ENCODE assay signal across 15 cellular contexts in genomic region chr13:113784645-113785024, GRCh38.
"Had no signal": no experiment of that assay in that cellular context is flagged by ENCODE, and none has a peak within 500 bp of the region (broad histone marks: within the 10 kb centered on the region; RNA-seq: fewer than 3 reads in every experiment).

No MANE protein-coding gene starts in this region.

- H2AFZ ChIP-seq: neural progenitor cell had no signal

- H3K9ac ChIP-seq: neural progenitor cell had no signal

- FAIRE-seq: pancreas had no signal

- H3K27ac ChIP-seq: gastroesophageal sphincter, heart right ventricle, lower lobe of right lung, neural progenitor cell, pancreas, sigmoid colon had no signal

- ATAC-seq: effector memory CD8-positive, alpha-beta T cell; gastroesophageal sphincter; heart right ventricle; left cardiac atrium; lower lobe of right lung; pancreas had no signal

- H3K4me1 ChIP-seq: gastroesophageal sphincter, lower lobe of right lung, neural progenitor cell, pancreas, sigmoid colon had no signal

- H3K9me3 ChIP-seq: gastroesophageal sphincter, lower lobe of right lung, pancreas, sigmoid colon had no signal

- H3K27me3 ChIP-seq: gastroesophageal sphincter, pancreas had no signal

- DNase-seq: activated CD4-positive, alpha-beta T cell treated with anti-CD3 and anti-CD28 coated beads, Interleukin-2, amount 10 ng/mL, durations not matched to agents 24 days and 14 days; activated CD4-positive, CD25-positive, alpha-beta regulatory T cell; activated CD8-positive, alpha-beta memory T cell treated with anti-CD3 and anti-CD28 coated beads, Interleukin-2, amount 50 U/mL, for 48 hours; activated naive CD8-positive, alpha-beta T cell treated with anti-CD3 and anti-CD28 coated beads, Interleukin-2, amount 10 ng/mL, durations not matched to agents 7 days and 5 days; anterior cingulate cortex; effector memory CD8-positive, alpha-beta T cell; erythroblast; heart right ventricle; left cardiac atrium; lower lobe of right lung; naive B cell; sigmoid colon had no signal

- H3K36me3 ChIP-seq: gastroesophageal sphincter, heart right ventricle, lower lobe of right lung, neural progenitor cell, pancreas, sigmoid colon had no signal

- H3K4me2 ChIP-seq: neural progenitor cell had no signal

- H3K4me3 ChIP-seq: gastroesophageal sphincter, heart right ventricle, lower lobe of right lung, neural progenitor cell, pancreas, sigmoid colon had no signal
